In the genomic region with DNA sequence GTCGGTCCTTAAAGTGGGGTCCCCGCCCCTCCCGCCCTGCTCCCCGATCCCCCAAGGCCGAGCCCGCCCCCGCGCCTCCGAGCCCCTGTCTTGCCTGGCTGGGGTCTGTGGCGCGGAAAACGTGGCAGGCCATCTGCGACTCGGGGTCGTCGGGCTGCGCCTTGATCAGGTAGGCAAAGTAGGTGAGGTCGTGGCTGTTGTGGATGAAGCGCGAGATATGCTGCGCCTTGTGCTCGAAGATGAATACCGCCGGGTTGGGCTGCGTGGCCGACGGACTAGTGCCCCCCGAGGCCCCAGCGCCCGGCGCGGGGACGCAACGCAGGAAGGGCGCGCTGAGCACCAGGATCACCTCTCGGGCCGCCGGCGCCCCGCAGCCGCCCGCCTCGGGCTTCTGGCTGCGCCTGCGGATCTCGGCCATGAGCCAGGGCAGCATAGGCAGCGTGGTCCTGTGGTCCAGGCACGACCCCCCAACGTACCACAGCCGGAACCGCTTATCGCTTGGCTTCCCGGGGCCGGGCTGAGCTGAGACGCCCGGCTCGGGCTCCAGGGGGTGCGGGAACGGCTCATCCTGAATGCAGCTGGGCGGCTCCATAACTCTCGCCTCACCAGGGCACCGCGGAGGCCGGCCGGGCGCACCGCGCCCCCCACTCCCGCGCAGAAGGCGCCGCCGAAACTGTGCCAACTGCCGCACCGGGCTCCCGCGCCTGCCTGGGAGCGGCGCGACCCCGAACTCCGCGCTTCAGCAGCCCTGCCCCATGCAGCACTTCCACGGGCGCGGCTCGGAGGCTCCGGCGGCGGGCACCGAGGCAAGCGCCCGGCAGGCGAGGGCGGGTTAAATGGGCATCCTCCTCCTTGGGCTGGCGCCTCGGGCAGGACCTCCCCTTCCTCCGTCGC, we compare ENCODE assay signal across 8 cellular contexts. TPM values are rescaled to one million over a fixed set of nuclear protein-coding genes. Genes with fewer than 3 reads are reported as not detected.
A peak's percentile ranks its signal among the peaks of the same experiment; 100 is the strongest.
DNase-seq lines count a peak whose midpoint lies in the region; ATAC-seq and TF ChIP-seq lines count a peak whose summit lies in the region.

No MANE protein-coding gene starts in this region.

- TF ChIP-seq CTCF in CD14-positive monocyte (IDR thresholded peaks at IDR 0.05) (no peak), Peyer's patch (IDR thresholded peaks at IDR 0.05) (no peak), astrocyte of the cerebellum (IDR thresholded peaks at IDR 0.05; ENCODE audit: low read depth, low read length, missing control alignments) (no peak)

- peak overlapping the region in 3 of 4 donors; percentile 66 to 79 (median 73) for H3K27ac ChIP-seq in Peyer's patch
- H3K27ac ChIP-seq in iPS-18a (ENCODE audit: low read length) = no peak overlapping the region

- H3K9me3 ChIP-seq in Peyer's patch (no peaks in the 10 kb centered on the region), iPS-18a (ENCODE audit: control insufficient read depth, low read depth, low read length) (no peaks in the 10 kb centered on the region), skeletal muscle satellite cell (replicated peaks; ENCODE audit: low read length) (no peaks in the 10 kb centered on the region)

- no peak for TF ChIP-seq POLR2A in Peyer's patch (IDR thresholded peaks at IDR 0.05)

- DNase-seq in CD14-positive monocyte (ENCODE audit: low spot score) (no peak), Peyer's patch (peak in 2 of 3 donors; percentile 48 to 74), astrocyte of the cerebellum (ENCODE audit: low read depth) (no peak), NCI-H2107 (lab: John Stamatoyannopoulos, UW) (no peak)

- intact Hi-C loops in CD14-positive monocyte (cut with micrococcal nuclease) = loop anchor here (5.0 kb wide), 2 partner anchors 56 to 66 kb away; a partner anchor contains a TSS

- in situ Hi-C loops in astrocyte of the cerebellum (cut with HindIII; ENCODE audit: low sequenced_read_pairs) = no loop called here

- H3K27ac Mint-ChIP-seq in CD14-positive monocyte = peak overlapping the region in 1 of 7 donors; percentile 30

- H3K4me3 Mint-ChIP-seq in CD14-positive monocyte = peak overlapping the region; percentile 99

- H3K36me3 ChIP-seq in Peyer's patch (no peaks in the 10 kb centered on the region), iPS-18a (ENCODE audit: control insufficient read depth, low read depth, low read length) (no peaks in the 10 kb centered on the region), skeletal muscle satellite cell (ENCODE audit: insufficient read depth, low read length) (no peaks in the 10 kb centered on the region)

- H3K27me3 ChIP-seq in Peyer's patch (no peaks in the 10 kb centered on the region), iPS-18a (ENCODE audit: control insufficient read depth, insufficient read depth, low read length) (peaks cover 13% of the 10 kb centered on the region), skeletal muscle satellite cell (ENCODE audit: control insufficient read depth, insufficient read depth, low read length) (no peaks in the 10 kb centered on the region)

- H3K27me3 Mint-ChIP-seq in CD14-positive monocyte (ENCODE audit: low read depth in 3 of 3) = peaks cover 33 to 56% (median 44%) of the 10 kb centered on the region in 3 donors

- H3K4me2 ChIP-seq in skeletal muscle satellite cell (ENCODE audit: low read length) = peak overlapping the region; percentile 99

- H3K4me1 Mint-ChIP-seq in CD14-positive monocyte = peaks cover 39% of the 10 kb centered on the region

- H3K4me1 ChIP-seq in Peyer's patch (peaks cover 0 to 12% (median 6%) of the 10 kb centered on the region in 4 donors), iPS-18a (ENCODE audit: control insufficient read depth, low read depth, low read length) (peaks cover 22% of the 10 kb centered on the region), skeletal muscle satellite cell (ENCODE audit: control insufficient read depth, insufficient read depth, low read length) (peaks cover 28% of the 10 kb centered on the region)

- peaks cover 3% of the 10 kb centered on the region in 2 donors for H3K36me3 Mint-ChIP-seq in CD14-positive monocyte

- ATAC-seq in GM19035 (IDR thresholded peaks at IDR 0.05; ENCODE audit: unreplicated experiment) (peak; percentile 33), HG03159 (IDR thresholded peaks at IDR 0.05; ENCODE audit: unreplicated experiment) (peak; percentile 24)

- H3K9ac ChIP-seq in iPS-18a (ENCODE audit: low read length) (peak overlapping the region; percentile 71), skeletal muscle satellite cell (ENCODE audit: low read depth, low read length) (peak overlapping the region; percentile 76)

- peak overlapping the region; percentile 47 to 87 (median 72) for H3K4me3 ChIP-seq in Peyer's patch
- peak overlapping the region; percentile 74 for H3K4me3 ChIP-seq in astrocyte of the cerebellum (ENCODE audit: low read depth, low read length)
- H3K4me3 ChIP-seq in iPS-18a (ENCODE audit: low read length) = peak overlapping the region; percentile 83
- H3K4me3 ChIP-seq in skeletal muscle satellite cell (ENCODE audit: low read length) = peak overlapping the region; percentile 91

- H3K9me3 Mint-ChIP-seq in CD14-positive monocyte = peaks cover 0 to 7% (median 3%) of the 10 kb centered on the region in 7 donors

RNA-seq across cellular contexts. Expression of a gene that starts 0.5 kb away (rescaled TPM):
- 1 to 10 TPM; 2.0 to 2.5 TPM for polyA plus RNA-seq in CD14-positive monocyte
- 10 to 100 TPM; 10.5 to 35.0 (median 33.1) TPM for total RNA-seq in Peyer's patch
- 12.0 and 17.5 TPM in 2 replicates for total RNA-seq in skeletal muscle satellite cell (2012; rRNA removed)

RNA-seq across cellular contexts. Expression of a gene that starts 56.2 kb away (rescaled TPM):
- 100 to 1,000 TPM; 330 to 401 TPM for polyA plus RNA-seq in CD14-positive monocyte
- 10 to 100 TPM; 32.7 to 56.6 (median 46.0) TPM for total RNA-seq in Peyer's patch
- 29.1 and 35.0 TPM in 2 replicates for total RNA-seq in skeletal muscle satellite cell (2012; rRNA removed)

Comparison
In these comparisons a context has a peak if more than half of its experiments do, and no peak if none do; other contexts are left out.
1. DNase-seq: peak in Peyer's patch (2 of 3); none in CD14-positive monocyte (single experiment), astrocyte of the cerebellum (single experiment) and NCI-H2107 (single experiment).
2. Peak in every context shown above with its lines, with median percentiles within 50 percentile points of each other: H3K4me3 ChIP-seq.